1 cellular context compared by ENCODE assay signal in the genomic region with DNA sequence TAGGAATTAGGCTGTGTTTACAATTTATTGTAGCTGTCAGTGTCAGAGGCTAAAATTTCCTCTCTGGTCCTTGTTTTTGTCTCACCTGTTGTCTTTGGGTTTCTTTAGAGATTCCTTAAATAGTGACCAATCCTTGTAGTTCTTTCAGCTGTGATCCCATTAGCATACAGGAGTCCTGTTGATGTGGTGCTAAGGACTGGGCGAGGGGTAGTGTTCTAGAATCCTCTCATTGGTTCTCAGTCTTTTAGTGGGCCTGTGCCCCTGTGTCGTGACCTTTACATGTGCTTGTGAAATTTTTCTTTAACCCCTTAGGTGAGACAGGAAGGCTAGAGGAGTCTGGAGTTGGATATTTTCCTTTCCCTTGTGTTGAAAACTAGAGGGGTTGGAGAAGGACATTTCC.
TF ChIP-seq lines count a peak whose summit lies in the region.

No MANE protein-coding gene starts in this region.

TF ChIP-seq in GM23338, 12 proteins besides CTCF, POLR2A, EP300 and RAD21:
- TF ChIP-seq ZNF114 (CRISPR knock-in tag; IDR thresholded peaks at IDR 0.05): no peak
- TF ChIP-seq, protein P1, sequence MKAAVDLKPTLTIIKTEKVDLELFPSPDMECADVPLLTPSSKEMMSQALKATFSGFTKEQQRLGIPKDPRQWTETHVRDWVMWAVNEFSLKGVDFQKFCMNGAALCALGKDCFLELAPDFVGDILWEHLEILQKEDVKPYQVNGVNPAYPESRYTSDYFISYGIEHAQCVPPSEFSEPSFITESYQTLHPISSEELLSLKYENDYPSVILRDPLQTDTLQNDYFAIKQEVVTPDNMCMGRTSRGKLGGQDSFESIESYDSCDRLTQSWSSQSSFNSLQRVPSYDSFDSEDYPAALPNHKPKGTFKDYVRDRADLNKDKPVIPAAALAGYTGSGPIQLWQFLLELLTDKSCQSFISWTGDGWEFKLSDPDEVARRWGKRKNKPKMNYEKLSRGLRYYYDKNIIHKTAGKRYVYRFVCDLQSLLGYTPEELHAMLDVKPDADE (IDR thresholded peaks at IDR 0.05): no peak
